In the genomic region with DNA sequence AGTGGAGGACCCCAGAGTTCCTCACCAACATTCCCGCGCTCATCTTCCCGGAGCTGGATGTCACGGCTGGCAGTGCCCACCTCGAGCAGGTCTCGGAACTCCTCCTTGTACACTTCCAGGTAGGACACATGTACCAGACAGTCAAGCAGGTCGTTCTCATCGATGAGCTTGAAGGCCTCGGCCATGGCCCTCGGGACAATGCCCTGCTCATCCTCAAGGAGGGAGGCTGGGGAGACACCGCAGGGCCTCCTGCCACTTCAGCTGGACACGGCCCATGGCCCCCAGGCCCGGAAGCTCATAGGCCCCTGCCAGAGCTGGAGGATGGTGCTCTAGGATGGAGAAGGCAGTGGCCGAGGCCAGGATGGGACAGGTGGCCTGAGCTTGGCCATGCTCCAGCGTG, we compare ENCODE assay signal across 18 cellular contexts. TPM values are rescaled to one million over a fixed set of nuclear protein-coding genes. Genes with fewer than 3 reads are reported as not detected.
DNase-seq lines count a peak whose midpoint lies in the region; ATAC-seq and TF ChIP-seq lines count a peak whose summit lies in the region.
"Had no signal": no experiment of that assay in that cellular context is flagged by ENCODE, and none has a peak within 500 bp of the region (broad histone marks: within the 10 kb centered on the region; RNA-seq: fewer than 3 reads in every experiment).

No MANE protein-coding gene starts in this region.

- no peak overlapping the region for H3K4me3 Mint-ChIP-seq in activated T-cell treated with anti-CD3 and anti-CD28 coated beads, Interleukin-2, amount 50 U/mL, for 24 hours
- H3K4me3 Mint-ChIP-seq: CD4-positive, CD25-positive, alpha-beta regulatory T cell; CD8-positive, alpha-beta memory T cell; GM23338 had no signal

- 94 to 95% methylated on average over 15 of the region's 15 CpGs for WGBS in sigmoid colon, 2 donors

- no peak for TF ChIP-seq POLR2A in sigmoid colon (IDR thresholded peaks at IDR 0.05)

- peak; percentile 24 for DNase-seq in activated T-cell treated with anti-CD3 and anti-CD28 coated beads, Interleukin-2, amount 50 U/mL, for 24 hours
- DNase-seq in activated T-cell treated with anti-CD3 and anti-CD28 coated beads, Interleukin-2, amount 50 U/mL, for 48 hours = no peak
- DNase-seq in RWPE2 (ENCODE audit: low spot score) = peak; percentile 72
- peak; percentile 81 for DNase-seq in mesenteric fat pad (ENCODE audit: low spot score)
- DNase-seq in sigmoid colon = peak; percentile 61
- no peak for DNase-seq in NCI-H2227 treated with DMSO at 0.1 percent for 48 hours (lab: John Stamatoyannopoulos, UW)
- DNase-seq: BE2C; C1 segment of cervical spinal cord; CD4-positive, CD25-positive, alpha-beta regulatory T cell; CD8-positive, alpha-beta memory T cell; COR-L47; HCEC 1CT had no signal

- H3K9me3 ChIP-seq in RWPE2 (ENCODE audit: severe bottlenecking) = no peaks in the 10 kb centered on the region
- H3K9me3 ChIP-seq in sigmoid colon = no peaks in the 10 kb centered on the region
- H3K9me3 ChIP-seq: BE2C had no signal

- no peaks in the 10 kb centered on the region for H3K36me3 Mint-ChIP-seq in activated T-cell treated with anti-CD3 and anti-CD28 coated beads, Interleukin-2, amount 50 U/mL, for 24 hours (ENCODE audit: low read depth)
- H3K36me3 Mint-ChIP-seq: CD4-positive, CD25-positive, alpha-beta regulatory T cell; CD8-positive, alpha-beta memory T cell; IgD-negative memory B cell had no signal

- intact Hi-C loops in sigmoid colon (cut with DNase I) = no loop called here

- H3K27ac ChIP-seq in RWPE2 (ENCODE audit: poor library complexity, severe bottlenecking) (no peak overlapping the region), sigmoid colon (no peak overlapping the region)

- H3K4me3 ChIP-seq in RWPE2 (ENCODE audit: severe bottlenecking) (no peak overlapping the region), sigmoid colon (no peak overlapping the region)
- H3K4me3 ChIP-seq: GM23338 had no signal

- no peaks in the 10 kb centered on the region for H3K9me3 Mint-ChIP-seq in activated T-cell treated with anti-CD3 and anti-CD28 coated beads, Interleukin-2, amount 50 U/mL, for 24 hours
- H3K9me3 Mint-ChIP-seq: CD4-positive, CD25-positive, alpha-beta regulatory T cell; CD8-positive, alpha-beta memory T cell; GM23338; IgD-negative memory B cell had no signal

- ATAC-seq in RWPE2 (ENCODE audit: low read depth) (no peak), HG03571 (IDR thresholded peaks at IDR 0.05; ENCODE audit: unreplicated experiment) (no peak), HG03025 (IDR thresholded peaks at IDR 0.05; ENCODE audit: low FRiP score, unreplicated experiment) (no peak)
- ATAC-seq: HepG2 had no signal

- no peaks in the 10 kb centered on the region for H3K4me1 ChIP-seq in RWPE2 (ENCODE audit: insufficient read depth, poor library complexity, severe bottlenecking)
- peaks cover 0 to 15% (median 8%) of the 10 kb centered on the region in 4 donors for H3K4me1 ChIP-seq in sigmoid colon
- H3K4me1 ChIP-seq: BE2C had no signal

- peaks cover 7% of the 10 kb centered on the region for H3K4me1 Mint-ChIP-seq in activated T-cell treated with anti-CD3 and anti-CD28 coated beads, Interleukin-2, amount 50 U/mL, for 24 hours (ENCODE audit: low read depth)

- H3K36me3 ChIP-seq in RWPE2 (ENCODE audit: low read depth) (0 out of 2 replicates have a peak, but pooled peaks cover 2% of the 10 kb centered on the region), sigmoid colon (peaks cover 0 to 8% (median 0%) of the 10 kb centered on the region in 4 donors)

- H3K27me3 ChIP-seq in RWPE2 (ENCODE audit: insufficient read depth, poor library complexity, severe bottlenecking) = no peaks in the 10 kb centered on the region
- no peaks in the 10 kb centered on the region for H3K27me3 ChIP-seq in sigmoid colon
- H3K27me3 ChIP-seq: BE2C had no signal

- peaks cover 29% of the 10 kb centered on the region for H3K27me3 Mint-ChIP-seq in activated T-cell treated with anti-CD3 and anti-CD28 coated beads, Interleukin-2, amount 50 U/mL, for 24 hours

- no peak overlapping the region for H3K27ac Mint-ChIP-seq in activated T-cell treated with anti-CD3 and anti-CD28 coated beads, Interleukin-2, amount 50 U/mL, for 24 hours
- H3K27ac Mint-ChIP-seq: CD4-positive, CD25-positive, alpha-beta regulatory T cell; GM23338; IgD-negative memory B cell had no signal

- no peak for TF ChIP-seq CTCF in RWPE2 (IDR thresholded peaks at IDR 0.05; ENCODE audit: poor library complexity, severe bottlenecking)
- TF ChIP-seq CTCF in sigmoid colon (IDR thresholded peaks at IDR 0.05) = no peak

- no peak for TF ChIP-seq EP300 in sigmoid colon (IDR thresholded peaks at IDR 0.05)

RNA-seq across cellular contexts. Expression of gene KIF7, which starts 5.6 kb away (rescaled TPM):
- total RNA-seq in mesenteric fat pad (12.7 TPM), sigmoid colon (10 to 100 TPM in 1 of 4 donors, 1 to 10 TPM in 3; 5.4 to 15.2 (median 7.1) TPM)
- polyA plus RNA-seq in sigmoid colon = 1 to 10 TPM in 1 of 3 donors, under 1 TPM in 2; 0.46 to 1.9 (median 0.60) TPM
- polyA plus RNA-seq: CD4-positive, CD25-positive, alpha-beta regulatory T cell; CD8-positive, alpha-beta memory T cell; IgD-negative memory B cell had no signal

RNA-seq across cellular contexts. Expression of gene PLIN1, which starts 29.5 kb away (rescaled TPM):
- total RNA-seq in mesenteric fat pad (1,691 TPM), sigmoid colon (10 to 100 TPM in 1 of 4 donors, 1 to 10 TPM in 2, under 1 TPM in 1; 0.95 to 49.6 (median 1.6) TPM)
- 10 to 100 TPM in 1 of 3 donors, 1 to 10 TPM in 2; 1.2 to 16.9 (median 4.8) TPM for polyA plus RNA-seq in sigmoid colon
- total RNA-seq: A172; CD4-positive, CD25-positive, alpha-beta regulatory T cell had no signal
- polyA plus RNA-seq: CD4-positive, CD25-positive, alpha-beta regulatory T cell; CD8-positive, alpha-beta memory T cell; IgD-negative memory B cell had no signal

RNA-seq across cellular contexts. Expression of gene PEX11A, which starts 40.8 kb away (rescaled TPM):
- total RNA-seq in mesenteric fat pad (103 TPM), sigmoid colon (10 to 100 TPM; 11.1 to 16.5 (median 13.3) TPM)
- 10 to 100 TPM; 12.4 to 18.6 (median 18.3) TPM for polyA plus RNA-seq in sigmoid colon

RNA-seq across cellular contexts. Expression of gene WDR93, which starts 40.9 kb away (rescaled TPM):
- 0.32 TPM for total RNA-seq in mesenteric fat pad
- total RNA-seq in sigmoid colon = 1 to 10 TPM in 1 of 4 donors, not detected in 3; 1.1 TPM
- polyA plus RNA-seq in sigmoid colon = under 1 TPM in 1 of 3 donors, not detected in 2; 0.04 TPM
- total RNA-seq: A172; CD4-positive, CD25-positive, alpha-beta regulatory T cell; CD8-positive, alpha-beta memory T cell; HepG2 had no signal
- polyA plus RNA-seq: CD4-positive, CD25-positive, alpha-beta regulatory T cell; GM23338; IgD-negative memory B cell had no signal

Comparison
In these comparisons a context has a peak if more than half of its experiments do, and no peak if none do; other contexts are left out.
1. DNase-seq: peak in activated T-cell treated with anti-CD3 and anti-CD28 coated beads, Interleukin-2, amount 50 U/mL, for 24 hours (single experiment), RWPE2 (single experiment), mesenteric fat pad (single experiment) and sigmoid colon (single experiment); none in activated T-cell treated with anti-CD3 and anti-CD28 coated beads, Interleukin-2, amount 50 U/mL, for 48 hours (0 of 2) and NCI-H2227 treated with DMSO at 0.1 percent for 48 hours (single experiment).
2. RNA of gene PLIN1, which starts 29.5 kb away (total RNA-seq): 1,691 TPM in mesenteric fat pad (single experiment); 0.95 to 49.6 TPM in sigmoid colon; every median in the first group is over 10 times any median in the second.